ENCODE assay signal across 14 cellular contexts in the genomic region with DNA sequence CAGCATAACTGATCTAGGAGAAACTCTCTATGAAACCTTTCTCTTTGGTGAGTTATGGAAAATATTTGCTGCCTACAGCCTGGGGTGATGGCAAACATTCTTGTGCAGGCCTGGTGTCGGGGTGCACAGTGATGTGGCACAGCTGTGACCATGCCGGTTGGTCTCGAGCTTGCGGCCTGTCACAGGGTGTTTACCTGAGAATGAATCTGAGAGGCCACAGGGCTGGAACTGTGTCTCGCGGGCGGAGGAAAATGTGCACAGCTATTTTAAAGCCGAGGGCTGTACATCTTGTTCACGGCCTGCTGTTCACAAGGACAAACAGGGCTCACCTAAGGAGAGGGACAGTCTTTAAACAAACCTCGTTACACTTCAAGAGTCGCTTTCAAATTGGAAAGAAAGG.
DNase-seq lines count a peak whose midpoint lies in the region; ATAC-seq, FAIRE-seq and TF ChIP-seq lines count a peak whose summit lies in the region.
"Had no signal": no experiment of that assay in that cellular context is flagged by ENCODE, and none has a peak within 500 bp of the region (broad histone marks: within the 10 kb centered on the region; RNA-seq: fewer than 3 reads in every experiment).

No MANE protein-coding gene starts in this region.

- H3K79me1 ChIP-seq in H1 (ENCODE audit: low read depth, low read length): no peaks in the 10 kb centered on the region

- H4K91ac ChIP-seq in H1 (replicated peaks; ENCODE audit: insufficient read length, low read length): no peak overlapping the region

- H2AK5ac ChIP-seq in H1 (ENCODE audit: low read depth, low read length): peak overlapping the region; percentile 34; the same call in 1 of the 2 replicates

- DNase-seq in H1 (ENCODE audit: low read depth in 1 of 2, low spot score in 2 of 2) (no peak), mucosa of descending colon (no peak), PC-3 (no peak)
- no peak for DNase-seq in effector CD4-positive, alpha-beta T cell
- DNase-seq: CD4-positive, alpha-beta memory T cell; DMS79 treated with DMSO at 0.1 percent for 48 hours; GF-D8; GOT3 had no signal

- intact Hi-C loops in mucosa of descending colon (cut with DNase I, micrococcal nuclease): no loop called here
- intact Hi-C loops in PC-3 (cut with micrococcal nuclease): no loop called here

- TF ChIP-seq CTCF in H1 (IDR thresholded peaks at IDR 0.05; ENCODE audit: control extremely low read depth in 1 of 3, insufficient read depth in 1 of 3, low read depth in 1 of 3, low read length in 3 of 3) (no peak), mucosa of descending colon (IDR thresholded peaks at IDR 0.05) (no peak), gastroesophageal sphincter (IDR thresholded peaks at IDR 0.05) (no peak), PC-3 (conservative IDR thresholded peaks at IDR 0.05; ENCODE audit: low read depth, low read length) (no peak)

- FAIRE-seq in H1 (lab: Jason Lieb, UNC): no peak
- FAIRE-seq: A204.1, HepG2 had no signal

- H2BK12ac ChIP-seq in H1 (ENCODE audit: low read depth, low read length): peak overlapping the region; percentile 22; the same call in 1 of the 2 replicates

- no peaks in the 10 kb centered on the region; a peak in 1 of 7 replicates for H3K27me3 ChIP-seq in H1 (replicated peaks in 1 of 4; ENCODE audit: control insufficient read depth in 3 of 4, extremely low read depth in 1 of 4, insufficient read depth in 3 of 4, low read length in 3 of 4)
- H3K27me3 ChIP-seq in skeletal muscle satellite cell (ENCODE audit: control insufficient read depth, insufficient read depth, low read length): peaks cover 21% of the 10 kb centered on the region
- peaks cover 49% of the 10 kb centered on the region for H3K27me3 ChIP-seq in gastroesophageal sphincter
- peaks cover 41% of the 10 kb centered on the region for H3K27me3 ChIP-seq in PC-3 (ENCODE audit: low read length)
- H3K27me3 ChIP-seq: BLaER1 had no signal

- H3K9me2 ChIP-seq in PC-3 (replicated peaks; ENCODE audit: low read length): no peaks in the 10 kb centered on the region

- H3K23me2 ChIP-seq in H1 (ENCODE audit: low read depth, low read length): peaks cover 7% of the 10 kb centered on the region

- 91% methylated on average over 11 of the region's 11 CpGs; no CpG with 5 or more reads in 1 of the 2 experiments for WGBS in H1 (ENCODE audit: extremely low coverage in 1 of 2, insufficient coverage in 1 of 2, insufficient read length in 1 of 2, insufficient replicate concordance in 2 of 2, low coverage in 1 of 2, low lambda C conversion rate in 2 of 2, missing lambda C conversion rate in 1 of 2), 2 experiments
- WGBS in gastroesophageal sphincter (ENCODE audit: low coverage in 1 of 2), 2 donors: 25% methylated on average over 4 of the region's 11 CpGs; no CpG with 5 or more reads in 1 of the 2 donors

- no peak for TF ChIP-seq RAD21 in H1 (IDR thresholded peaks at IDR 0.05 in 1 of 2, conservative IDR thresholded peaks at IDR 0.05 in 1 of 2; ENCODE audit: low read depth in 2 of 2, low read length in 2 of 2)

- CTCF ChIA-PET in H1 (lab: Charles Lee; ENCODE audit: partially characterized antibody) (interaction anchor here (1.0 to 1.6 kb wide), 3 partner anchors 14 to 315 kb away, joined by 3 to 5 read pairs (median 4); no protein-coding TSS in a partner anchor), PC-3 (lab: Charles Lee) (no interaction called here)

- ATAC-seq in mucosa of descending colon: peak; percentile 6
- no peak for ATAC-seq in gastroesophageal sphincter
- no peak for ATAC-seq in PC-3

- no peak overlapping the region for H4K8ac ChIP-seq in H1 (ENCODE audit: extremely low read depth, insufficient read depth, low read length)

- no peak overlapping the region for H3K4ac ChIP-seq in H1 (replicated peaks; ENCODE audit: insufficient read length, low read depth, low read length)

- no peak overlapping the region for H3K56ac ChIP-seq in H1 (replicated peaks; ENCODE audit: insufficient read length, low read depth, low read length)

- H3K27ac ChIP-seq in H1 (ENCODE audit: low read depth, low read length) (no peak overlapping the region), gastroesophageal sphincter (no peak overlapping the region), PC-3 (ENCODE audit: low read length) (no peak overlapping the region)
- H3K27ac ChIP-seq: BLaER1 had no signal

- H3K36me3 ChIP-seq in H1 (ENCODE audit: control insufficient read depth in 2 of 4, insufficient read depth in 4 of 4, low read length in 3 of 4): no peaks in the 10 kb centered on the region; a peak in 1 of 8 replicates
- no peaks in the 10 kb centered on the region for H3K36me3 ChIP-seq in mucosa of descending colon (ENCODE audit: low read depth)
- H3K36me3 ChIP-seq in skeletal muscle satellite cell (ENCODE audit: insufficient read depth, low read length): no peaks in the 10 kb centered on the region
- no peaks in the 10 kb centered on the region for H3K36me3 ChIP-seq in gastroesophageal sphincter
- no peaks in the 10 kb centered on the region for H3K36me3 ChIP-seq in PC-3 (ENCODE audit: low read depth, low read length)
- H3K36me3 ChIP-seq: BLaER1, HAP-1 had no signal

- H2AFZ ChIP-seq in H1 (ENCODE audit: low read length) (no peak overlapping the region), PC-3 (ENCODE audit: low read length) (no peak overlapping the region)

- BruUV-seq in PC-3 (replicated peaks; lab: Mats Ljungman, UMichigan): no TSS peak

- peaks cover 0 to 5% of the 10 kb centered on the region in 2 experiments for H4K20me1 ChIP-seq in H1 (replicated peaks in 1 of 2; ENCODE audit: control insufficient read depth in 1 of 2, insufficient read depth in 2 of 2, low read length in 2 of 2)
- no peaks in the 10 kb centered on the region for H4K20me1 ChIP-seq in PC-3 (ENCODE audit: low read length)
- H4K20me1 ChIP-seq: BLaER1 had no signal

- peaks cover 0 to 8% (median 1%) of the 10 kb centered on the region in 4 experiments; a peak in 4 of 7 replicates for H3K4me1 ChIP-seq in H1 (replicated peaks in 1 of 4; ENCODE audit: control insufficient read depth in 3 of 4, insufficient read depth in 4 of 4, low read length in 3 of 4)
- no peaks in the 10 kb centered on the region for H3K4me1 ChIP-seq in mucosa of descending colon (ENCODE audit: low read depth)
- H3K4me1 ChIP-seq in skeletal muscle satellite cell (ENCODE audit: control insufficient read depth, insufficient read depth, low read length): peaks cover 12% of the 10 kb centered on the region
- H3K4me1 ChIP-seq in gastroesophageal sphincter: no peaks in the 10 kb centered on the region
- no peaks in the 10 kb centered on the region for H3K4me1 ChIP-seq in PC-3 (ENCODE audit: insufficient read depth, low read length)
- H3K4me1 ChIP-seq: HAP-1 had no signal

- H3K79me2 ChIP-seq in H1 (ENCODE audit: control insufficient read depth in 1 of 2, insufficient read depth in 2 of 2, low read length in 2 of 2): no peaks in the 10 kb centered on the region
- no peaks in the 10 kb centered on the region for H3K79me2 ChIP-seq in PC-3 (ENCODE audit: low read length)

- H3K9me3 ChIP-seq in H1 (ENCODE audit: insufficient read depth in 2 of 2, low read depth in 1 of 2, low read length in 1 of 2): no peaks in the 10 kb centered on the region
- no peaks in the 10 kb centered on the region for H3K9me3 ChIP-seq in mucosa of descending colon
- no peaks in the 10 kb centered on the region for H3K9me3 ChIP-seq in skeletal muscle satellite cell (replicated peaks; ENCODE audit: low read length)
- H3K9me3 ChIP-seq in gastroesophageal sphincter: no peaks in the 10 kb centered on the region
- no peaks in the 10 kb centered on the region for H3K9me3 ChIP-seq in PC-3 (ENCODE audit: low read length)
- H3K9me3 ChIP-seq: HAP-1 had no signal

- TF ChIP-seq POLR2A in H1 (IDR thresholded peaks at IDR 0.05; ENCODE audit: control extremely low read depth in 1 of 2, low read depth in 2 of 2, low read length in 2 of 2) (no peak), gastroesophageal sphincter (IDR thresholded peaks at IDR 0.05) (no peak)

- H3K4me2 ChIP-seq in H1 (ENCODE audit: insufficient read depth in 1 of 2, low read depth in 2 of 2, low read length in 2 of 2) (no peak overlapping the region), skeletal muscle satellite cell (ENCODE audit: low read length) (peak overlapping the region; percentile 57), PC-3 (ENCODE audit: low read length) (no peak overlapping the region)
- H3K4me2 ChIP-seq: BLaER1 had no signal

- H3K14ac ChIP-seq in H1 (ENCODE audit: insufficient read length): no peak overlapping the region

- no peak overlapping the region for H4K5ac ChIP-seq in H1 (ENCODE audit: insufficient read length, low read depth, low read length)

- no peak for TF ChIP-seq EP300 in H1 (IDR thresholded peaks at IDR 0.05; ENCODE audit: borderline replicate concordance in 1 of 2, low read depth in 2 of 2, low read length in 2 of 2)
- TF ChIP-seq EP300 in gastroesophageal sphincter (IDR thresholded peaks at IDR 0.05): no peak

- H2BK5ac ChIP-seq in H1 (ENCODE audit: low read depth, low read length): 0 out of 2 replicates have a peak overlapping the region, but pooled peaks have one; percentile 42

- POLR2A ChIA-PET in H1 (lab: Charles Lee; ENCODE audit: partially characterized antibody) (no interaction called here), PC-3 (lab: Charles Lee; ENCODE audit: unreplicated experiment) (no interaction called here)

- H3K4me3 ChIP-seq in H1 (ENCODE audit: extremely low read depth in 1 of 4, insufficient read depth in 2 of 4, low read depth in 3 of 4, low read length in 4 of 4) (no peak overlapping the region), mucosa of descending colon (no peak overlapping the region), skeletal muscle satellite cell (ENCODE audit: low read length) (peak overlapping the region; percentile 34), gastroesophageal sphincter (no peak overlapping the region), PC-3 (ENCODE audit: low read length) (no peak overlapping the region)
- H3K4me3 ChIP-seq: BLaER1, HAP-1 had no signal

- H3K9ac ChIP-seq in H1 (replicated peaks in 1 of 4; ENCODE audit: extremely low read depth in 1 of 4, low read depth in 3 of 4, low read length in 3 of 4): no peak overlapping the region
- no peak overlapping the region for H3K9ac ChIP-seq in skeletal muscle satellite cell (ENCODE audit: low read depth, low read length)
- no peak overlapping the region for H3K9ac ChIP-seq in PC-3 (ENCODE audit: low read length)
- H3K9ac ChIP-seq: BLaER1 had no signal

- no peaks in the 10 kb centered on the region for H3F3A ChIP-seq in PC-3 (ENCODE audit: low read length, unreplicated experiment)

- peak overlapping the region; percentile 64; the same call in 1 of the 2 replicates for H2BK20ac ChIP-seq in H1 (ENCODE audit: low read length)

- H3K18ac ChIP-seq in H1 (ENCODE audit: extremely low read depth, low read length): peak overlapping the region; percentile 71; the same call in 1 of the 2 replicates

- peak overlapping the region; percentile 38 for H2BK120ac ChIP-seq in H1 (replicated peaks; ENCODE audit: low read depth, low read length)

- H2BK15ac ChIP-seq in H1 (ENCODE audit: low read length): 0 out of 2 replicates have a peak overlapping the region, but pooled peaks have one; percentile 8

- no peak overlapping the region for H3K23ac ChIP-seq in H1 (ENCODE audit: insufficient read length)

TF ChIP-seq in H1, 55 proteins besides CTCF, POLR2A, EP300 and RAD21 (continues in another document):
- TF ChIP-seq NANOG (IDR thresholded peaks at IDR 0.05; ENCODE audit: insufficient read depth, low read depth, low read length, poor library complexity, severe bottlenecking) (no peak), KDM4A (IDR thresholded peaks at IDR 0.05; ENCODE audit: low read depth, low read length, severe bottlenecking) (no peak), BACH1 (IDR thresholded peaks at IDR 0.05; ENCODE audit: low read length) (no peak)
